14 cellular contexts compared by ENCODE assay signal in the genomic region with DNA sequence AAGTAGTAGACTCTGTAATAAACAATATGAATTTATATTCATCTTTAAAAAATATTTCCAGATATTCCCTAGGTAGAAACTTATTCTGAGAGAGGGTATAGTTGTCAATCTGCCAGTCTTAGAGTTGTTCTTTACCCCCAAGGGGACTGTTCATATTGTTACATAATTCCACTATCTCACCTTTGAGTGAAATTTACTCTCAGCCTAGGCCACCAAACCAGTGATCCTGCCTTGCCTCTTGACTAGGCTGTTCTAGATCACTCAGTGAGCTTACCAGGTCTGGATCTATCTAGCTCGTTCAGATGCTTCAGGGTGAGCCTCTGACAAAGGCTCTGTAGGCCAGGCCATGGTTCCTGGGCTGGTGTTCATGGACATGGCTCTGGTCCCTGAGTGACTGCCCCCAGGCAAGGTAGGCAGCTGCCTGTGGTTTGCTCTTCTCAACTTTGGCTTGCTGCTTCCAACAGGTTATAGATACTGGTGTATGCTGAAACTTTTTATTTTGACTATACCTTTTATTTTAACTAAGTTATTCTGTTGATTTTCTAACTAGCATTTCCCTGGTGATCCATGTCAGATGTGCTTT.
"Had no signal": no experiment of that assay in that cellular context is flagged by ENCODE, and none has a peak within 500 bp of the region (broad histone marks: within the 10 kb centered on the region; RNA-seq: fewer than 3 reads in every experiment).

No MANE protein-coding gene starts in this region.

- H3K9me3 Mint-ChIP-seq: activated naive CD8-positive, alpha-beta T cell treated with anti-CD3 and anti-CD28 coated beads, Interleukin-2, amount 10 ng/mL, durations not matched to agents 7 days and 5 days; activated T-cell treated with anti-CD3 and anti-CD28 coated beads, Interleukin-2, amount 50 U/mL, for 4 hours; neural crest cell had no signal

- DNase-seq: activated CD4-positive, CD25-positive, alpha-beta regulatory T cell; activated gamma-delta T cell; activated naive CD8-positive, alpha-beta T cell treated with anti-CD3 and anti-CD28 coated beads, Interleukin-2, amount 10 ng/mL, durations not matched to agents 7 days and 5 days; activated T-cell treated with anti-CD3 and anti-CD28 coated beads, Interleukin-2, amount 50 U/mL, for 4 hours; anterior cingulate cortex; esophagus squamous epithelium; foreskin fibroblast; glutamatergic neuron; SK-N-SH; T-helper 1 cell; trophoblast cell had no signal

- H3K4me3 ChIP-seq: esophagus squamous epithelium, smooth muscle cell had no signal

- H3K9me3 ChIP-seq: esophagus squamous epithelium, SK-N-SH had no signal

- H3K27ac Mint-ChIP-seq: activated naive CD8-positive, alpha-beta T cell treated with anti-CD3 and anti-CD28 coated beads, Interleukin-2, amount 10 ng/mL, durations not matched to agents 7 days and 5 days had no signal

- H3K9ac ChIP-seq: SK-N-SH had no signal

- H3K27me3 Mint-ChIP-seq: activated naive CD8-positive, alpha-beta T cell treated with anti-CD3 and anti-CD28 coated beads, Interleukin-2, amount 10 ng/mL, durations not matched to agents 7 days and 5 days had no signal

- H3K4me3 Mint-ChIP-seq: activated naive CD8-positive, alpha-beta T cell treated with anti-CD3 and anti-CD28 coated beads, Interleukin-2, amount 10 ng/mL, durations not matched to agents 7 days and 5 days; activated T-cell treated with anti-CD3 and anti-CD28 coated beads, Interleukin-2, amount 50 U/mL, for 4 hours; neural crest cell had no signal

- ATAC-seq: activated T-cell treated with anti-CD3 and anti-CD28 coated beads, Interleukin-2, amount 50 U/mL, for 4 hours had no signal

- H3K4me2 ChIP-seq: SK-N-SH, smooth muscle cell had no signal

- H3K27ac ChIP-seq: esophagus squamous epithelium had no signal

- H3K27me3 ChIP-seq: esophagus squamous epithelium had no signal

- FAIRE-seq: bronchial epithelial cell had no signal
